In genomic region chr11:78654866-78655265, GRCh38 we compare ENCODE assay signal across 33 cellular contexts.
"Had no signal": no experiment of that assay in that cellular context is flagged by ENCODE, and none has a peak within 500 bp of the region (broad histone marks: within the 10 kb centered on the region; RNA-seq: fewer than 3 reads in every experiment).

No MANE protein-coding gene starts in this region.

- H3K9me3 Mint-ChIP-seq: activated CD4-positive, alpha-beta memory T cell treated with anti-CD3 and anti-CD28 coated beads, Interleukin-2, amount 10 ng/mL, durations not matched to agents 7 days and 5 days; natural killer cell treated with Interleukin-12 subunit alpha and Interleukin-12 subunit beta and Interleukin-15 and Interleukin-18, amount 100 ng/mL, for 72 hours; stimulated activated memory B cell treated with anti-CD40 and anti-IgM and Interleukin-4, amounts not matched to agents 10 μg/mL and 1 μg/mL and 100 μg/mL, for 72 hours; stimulated activated naive CD8-positive, alpha-beta T cell treated with anti-CD3 and anti-CD28 coated beads, Interleukin-15, amount 100 ng/mL, for 72 hours; T-helper 1 cell treated with Interleukin-12 subunit alpha and Interleukin-12 subunit beta and Interleukin-4 antibody, amounts not matched to agents 30 μg/mL and 1 μg/mL, for 36 hours had no signal

- H3K36me3 Mint-ChIP-seq: activated naive CD8-positive, alpha-beta T cell; natural killer cell treated with Interleukin-12 subunit alpha and Interleukin-12 subunit beta and Interleukin-15 and Interleukin-18, amount 100 ng/mL, for 72 hours; stimulated activated memory B cell treated with anti-CD40 and anti-IgM and Interleukin-4, amounts not matched to agents 10 μg/mL and 1 μg/mL and 100 μg/mL, for 72 hours had no signal

- H3K36me3 ChIP-seq: colonic mucosa, heart right ventricle, left lung, lower lobe of right lung, pancreas, prostate gland, sigmoid colon, WERI-Rb-1 had no signal

- H3K4me1 Mint-ChIP-seq: stimulated activated memory B cell treated with anti-CD40 and anti-IgM and Interleukin-4, amounts not matched to agents 10 μg/mL and 1 μg/mL and 100 μg/mL, for 72 hours had no signal

- H3K4me3 Mint-ChIP-seq: activated CD4-positive, alpha-beta memory T cell treated with anti-CD3 and anti-CD28 coated beads, Interleukin-2, amount 10 ng/mL, durations not matched to agents 7 days and 5 days; activated naive CD8-positive, alpha-beta T cell; natural killer cell treated with Interleukin-12 subunit alpha and Interleukin-12 subunit beta and Interleukin-15 and Interleukin-18, amount 100 ng/mL, for 72 hours; stimulated activated memory B cell treated with anti-CD40 and anti-IgM and Interleukin-4, amounts not matched to agents 10 μg/mL and 1 μg/mL and 100 μg/mL, for 72 hours; stimulated activated naive CD8-positive, alpha-beta T cell treated with anti-CD3 and anti-CD28 coated beads, Interleukin-15, amount 100 ng/mL, for 72 hours; T-helper 1 cell treated with Interleukin-12 subunit alpha and Interleukin-12 subunit beta and Interleukin-4 antibody, amounts not matched to agents 30 μg/mL and 1 μg/mL, for 36 hours had no signal

- H3K27me3 Mint-ChIP-seq: activated naive CD8-positive, alpha-beta T cell had no signal

- H3K9me3 ChIP-seq: colonic mucosa, esophagus squamous epithelium, heart right ventricle, left lung, lower lobe of right lung, mucosa of descending colon, pancreas, prostate gland, sigmoid colon, thyroid gland had no signal

- DNase-seq: activated CD4-positive, alpha-beta memory T cell treated with anti-CD3 and anti-CD28 coated beads, Interleukin-2, amount 10 ng/mL, durations not matched to agents 7 days and 5 days; activated effector memory CD4-positive, alpha-beta T cell treated with Interleukin-2 at 50 U/mL for 16 hours; activated naive CD4-positive, alpha-beta T cell treated with Interleukin-2 at 50 U/mL for 16 hours; anterior cingulate cortex; cerebellar nuclear complex; colonic mucosa; dorsolateral prefrontal cortex; esophagus squamous epithelium; foreskin melanocyte; heart right ventricle; kidney glomerular epithelial cell; left lung; lower lobe of right lung; mesendoderm; mucosa of descending colon; pancreas; retina; sigmoid colon; small intestine; stimulated activated CD4-positive, alpha-beta T cell treated with anti-CD3 and anti-CD28 coated beads, Interleukin-4, amount 100 ng/mL, for 24 hours; stimulated activated naive CD8-positive, alpha-beta T cell treated with anti-CD3 and anti-CD28 coated beads, Interleukin-15, amount 100 ng/mL, for 72 hours; substantia nigra; SW 1271; T1000; thyroid gland had no signal

- H3K27ac Mint-ChIP-seq: activated CD4-positive, alpha-beta memory T cell treated with anti-CD3 and anti-CD28 coated beads, Interleukin-2, amount 10 ng/mL, durations not matched to agents 7 days and 5 days; activated naive CD8-positive, alpha-beta T cell; natural killer cell treated with Interleukin-12 subunit alpha and Interleukin-12 subunit beta and Interleukin-15 and Interleukin-18, amount 100 ng/mL, for 72 hours; stimulated activated memory B cell treated with anti-CD40 and anti-IgM and Interleukin-4, amounts not matched to agents 10 μg/mL and 1 μg/mL and 100 μg/mL, for 72 hours; T-helper 1 cell treated with Interleukin-12 subunit alpha and Interleukin-12 subunit beta and Interleukin-4 antibody, amounts not matched to agents 30 μg/mL and 1 μg/mL, for 36 hours had no signal

- H3K27ac ChIP-seq: colonic mucosa, dorsolateral prefrontal cortex, esophagus squamous epithelium, heart right ventricle, left lung, lower lobe of right lung, pancreas, prostate gland, sigmoid colon, SK-N-MC, thyroid gland, WERI-Rb-1 had no signal

- ATAC-seq: activated CD4-positive, CD25-positive, alpha-beta regulatory T cell treated with anti-CD3 and anti-CD28 coated beads, Interleukin-2, amount 50 U/mL, for 24 hours; heart right ventricle; left lung; lower lobe of right lung; mucosa of descending colon; natural killer cell treated with Interleukin-12 subunit alpha and Interleukin-12 subunit beta and Interleukin-15 and Interleukin-18, amount 100 ng/mL, for 72 hours; pancreas; stimulated activated memory B cell treated with anti-CD40 and anti-IgM and Interleukin-4, amounts not matched to agents 10 μg/mL and 1 μg/mL and 100 μg/mL, for 72 hours had no signal

- H3K4me3 ChIP-seq: colonic mucosa, dorsolateral prefrontal cortex, esophagus squamous epithelium, heart right ventricle, left lung, lower lobe of right lung, mucosa of descending colon, pancreas, prostate gland, sigmoid colon, SK-N-MC, thyroid gland had no signal

- H3K27me3 ChIP-seq: colonic mucosa, dorsolateral prefrontal cortex, esophagus squamous epithelium, heart right ventricle, left lung, pancreas, sigmoid colon, thyroid gland had no signal

- H3K4me1 ChIP-seq: colonic mucosa, heart right ventricle, left lung, lower lobe of right lung, pancreas, prostate gland, sigmoid colon had no signal
